Comparison of ENCODE assay signal across 2 cellular contexts in genomic region chr20:358891-359555, GRCh38.
TF ChIP-seq lines count a peak whose summit lies in the region.

No MANE protein-coding gene starts in this region.

TF ChIP-seq in A549, 52 proteins besides CTCF, POLR2A, EP300 and RAD21:
- no peak for TF ChIP-seq RCOR1 (IDR thresholded peaks at IDR 0.05; ENCODE audit: low read depth, low read length)
- TF ChIP-seq FOSL2 (IDR thresholded peaks at IDR 0.05): no peak
- no peak for TF ChIP-seq FOSL2 (CRISPR knock-in tag; IDR thresholded peaks at IDR 0.05)
- no peak for TF ChIP-seq ATOH8 (CRISPR knock-in tag; IDR thresholded peaks at IDR 0.05; ENCODE audit: low read depth)
- no peak for TF ChIP-seq HOXA7 (CRISPR knock-in tag; IDR thresholded peaks at IDR 0.05)
- no peak for TF ChIP-seq ELK1 (IDR thresholded peaks at IDR 0.05; ENCODE audit: low read depth, low read length)
- no peak for TF ChIP-seq REST (IDR thresholded peaks at IDR 0.05)
- no peak for TF ChIP-seq CBX8 (IDR thresholded peaks at IDR 0.05)
- TF ChIP-seq ZSCAN20 (CRISPR knock-in tag; IDR thresholded peaks at IDR 0.05): no peak
- no peak for TF ChIP-seq KDM1A (IDR thresholded peaks at IDR 0.05; ENCODE audit: low read depth)
- TF ChIP-seq HES2 (IDR thresholded peaks at IDR 0.05): no peak
- no peak for TF ChIP-seq CEBPB (IDR thresholded peaks at IDR 0.05)
- TF ChIP-seq NFE2L2 (conservative IDR thresholded peaks at IDR 0.05; ENCODE audit: low read length): no peak
- TF ChIP-seq HDAC2 (IDR thresholded peaks at IDR 0.05): no peak
- TF ChIP-seq BCL3 (IDR thresholded peaks at IDR 0.05): no peak
- no peak for TF ChIP-seq ESRRA (IDR thresholded peaks at IDR 0.05; ENCODE audit: borderline replicate concordance, low read length)
- TF ChIP-seq NPAS2 (CRISPR knock-in tag; IDR thresholded peaks at IDR 0.05; ENCODE audit: borderline replicate concordance): no peak
- no peak for TF ChIP-seq JUNB (IDR thresholded peaks at IDR 0.05)
- no peak for TF ChIP-seq CHD2 (IDR thresholded peaks at IDR 0.05; ENCODE audit: low read length, partially characterized antibody)

TF ChIP-seq in K562, 482 proteins besides CTCF, POLR2A, EP300 and RAD21:
- TF ChIP-seq GATAD2B (IDR thresholded peaks at IDR 0.05; ENCODE audit: borderline replicate concordance) (no peak), ZNF121 (CRISPR knock-in tag; conservative IDR thresholded peaks at IDR 0.05) (peak; percentile 78), ZNF398 (CRISPR knock-in tag; IDR thresholded peaks at IDR 0.05) (no peak), ZNF75A (CRISPR knock-in tag; IDR thresholded peaks at IDR 0.05) (no peak), RBM25 (IDR thresholded peaks at IDR 0.05; ENCODE audit: low read depth, low read length, severe bottlenecking) (peak; percentile 67), PHTF2 (CRISPR knock-in tag; IDR thresholded peaks at IDR 0.05) (no peak), SRSF9 (IDR thresholded peaks at IDR 0.05; ENCODE audit: borderline replicate concordance, low read depth, low read length) (no peak)
